Comparison of ENCODE assay signal across 24 cellular contexts in the genomic region with DNA sequence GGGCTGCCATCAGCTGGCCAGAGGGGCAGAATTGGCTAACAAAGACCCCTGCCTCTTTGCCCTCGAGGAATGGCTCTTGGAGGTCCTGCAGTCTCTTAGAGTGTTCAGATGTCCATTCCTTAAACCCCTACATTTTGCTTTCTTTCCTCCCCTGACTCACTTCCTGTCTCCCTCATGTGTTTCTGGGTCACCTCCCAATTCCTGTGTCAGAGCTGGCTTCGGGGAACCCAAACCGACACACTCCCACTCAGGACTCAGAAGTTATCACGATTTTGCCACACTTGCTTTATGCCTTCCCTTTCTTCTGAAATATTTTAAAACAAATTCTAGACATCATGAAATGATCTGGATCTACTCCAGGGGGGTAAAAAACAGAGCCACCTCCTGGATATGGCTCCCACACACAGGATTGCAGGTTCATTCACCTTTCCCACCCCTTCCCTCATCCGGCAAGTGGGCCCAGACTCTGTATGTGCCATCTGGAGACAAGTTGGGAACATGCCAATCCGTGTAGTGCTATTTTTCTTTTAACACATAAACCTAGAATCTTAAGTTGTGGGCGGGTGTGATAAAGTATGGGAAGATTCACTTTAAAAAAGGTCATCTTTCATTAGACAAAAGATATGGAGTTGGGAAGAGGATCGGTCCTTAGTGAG.
A peak's percentile ranks its signal among the peaks of the same experiment; 100 is the strongest.
DNase-seq lines count a peak whose midpoint lies in the region; ATAC-seq and TF ChIP-seq lines count a peak whose summit lies in the region.
"Had no signal": no experiment of that assay in that cellular context is flagged by ENCODE, and none has a peak within 500 bp of the region (broad histone marks: within the 10 kb centered on the region; RNA-seq: fewer than 3 reads in every experiment).

No MANE protein-coding gene starts in this region.

- peak overlapping the region; percentile 26 to 31 for H3K18ac ChIP-seq in mesenchymal stem cell (ENCODE audit: low read depth in 1 of 2, low read length in 2 of 2)

- H3K14ac ChIP-seq in mesenchymal stem cell (ENCODE audit: low read length in 2 of 2), result peak overlapping the region in 1 of 2 experiments; percentile 88

- no peak overlapping the region for H2AK5ac ChIP-seq in mesenchymal stem cell (ENCODE audit: low read length, severe bottlenecking)

- H3K4me1 ChIP-seq in right cardiac atrium (ENCODE audit: control insufficient read depth, insufficient read depth, low read length), result no peaks in the 10 kb centered on the region
- H3K4me1 ChIP-seq in right atrium auricular region, result no peaks in the 10 kb centered on the region
- peaks cover 2% of the 10 kb centered on the region for H3K4me1 ChIP-seq in mesenchymal stem cell (ENCODE audit: control insufficient read depth, insufficient read depth, low read depth, low read length)
- no peaks in the 10 kb centered on the region for H3K4me1 ChIP-seq in esophagus squamous epithelium
- H3K4me1 ChIP-seq: A549, HAP-1, neural progenitor cell, spleen, tibial nerve had no signal

- no peak for TF ChIP-seq CTCF in right atrium auricular region (IDR thresholded peaks at IDR 0.05)
- no peak for TF ChIP-seq CTCF in cardiac fibroblast (IDR thresholded peaks at IDR 0.05; ENCODE audit: low read depth, low read length)
- no peak for TF ChIP-seq CTCF in esophagus squamous epithelium (IDR thresholded peaks at IDR 0.05)

- H2BK120ac ChIP-seq in mesenchymal stem cell (ENCODE audit: low read depth, low read length), result no peak overlapping the region

- H3K4ac ChIP-seq in mesenchymal stem cell (ENCODE audit: low read depth in 1 of 2, low read length in 2 of 2), result peak overlapping the region; percentile 10 to 19

- ATAC-seq in right cardiac atrium (peak; percentile 11 to 32), HG02870 (IDR thresholded peaks at IDR 0.05; ENCODE audit: unreplicated experiment) (no peak)
- ATAC-seq: A549; stimulated activated naive CD8-positive, alpha-beta T cell treated with anti-CD3 and anti-CD28 coated beads, Interleukin-15, Interleukin-2, amounts not matched to agents 100 U/mL and 50 U/mL, for 24 hours had no signal

- H3K27ac ChIP-seq in right cardiac atrium (ENCODE audit: low read length) (no peak overlapping the region), right atrium auricular region (no peak overlapping the region), mesenchymal stem cell (ENCODE audit: low read length, poor library complexity, severe bottlenecking) (no peak overlapping the region), esophagus squamous epithelium (no peak overlapping the region)
- H3K27ac ChIP-seq: A549, neural progenitor cell, tibial nerve had no signal

- 64% methylated on average over 8 of the region's 8 CpGs for WGBS in right cardiac atrium
- WGBS in mesenchymal stem cell, result 89% methylated on average over 6 of the region's 8 CpGs
- WGBS in esophagus squamous epithelium, 2 donors, result 88 to 89% methylated on average over 8 of the region's 8 CpGs

- peak overlapping the region; percentile 82 for H3K9ac ChIP-seq in mesenchymal stem cell (ENCODE audit: low read length)
- H3K9ac ChIP-seq: neural progenitor cell had no signal

- H3K4me3 ChIP-seq in right cardiac atrium (ENCODE audit: low read length) (no peak overlapping the region), right atrium auricular region (no peak overlapping the region), cardiac fibroblast (replicated peaks in 1 of 2; ENCODE audit: low read depth in 2 of 2, low read length in 2 of 2) (no peak overlapping the region), mesenchymal stem cell (ENCODE audit: insufficient read depth in 1 of 2, low read depth in 1 of 2, low read length in 2 of 2) (peak overlapping the region in 1 of 2 experiments; percentile 64), esophagus squamous epithelium (no peak overlapping the region)
- H3K4me3 ChIP-seq: A549, HAP-1, neural progenitor cell, spleen, tibial nerve had no signal

- no peak overlapping the region for H2AFZ ChIP-seq in mesenchymal stem cell (ENCODE audit: low read depth, low read length)
- H2AFZ ChIP-seq: neural progenitor cell had no signal

- H3K36me3 ChIP-seq in right atrium auricular region, result no peaks in the 10 kb centered on the region
- H3K36me3 ChIP-seq in mesenchymal stem cell (ENCODE audit: control insufficient read depth in 1 of 2, insufficient read depth in 2 of 2, low read depth in 1 of 2, low read length in 2 of 2), result no peaks in the 10 kb centered on the region
- no peaks in the 10 kb centered on the region for H3K36me3 ChIP-seq in esophagus squamous epithelium
- H3K36me3 ChIP-seq: HAP-1, neural progenitor cell, spleen, tibial nerve had no signal

- H4K91ac ChIP-seq in mesenchymal stem cell (ENCODE audit: low read length), result peak overlapping the region; percentile 64

- no peak overlapping the region for H3K4me2 ChIP-seq in mesenchymal stem cell (ENCODE audit: low read length, poor library complexity, severe bottlenecking)
- H3K4me2 ChIP-seq: A549, neural progenitor cell had no signal

- no peak for TF ChIP-seq POLR2A in esophagus squamous epithelium (IDR thresholded peaks at IDR 0.05)

- H2BK12ac ChIP-seq in mesenchymal stem cell (ENCODE audit: low read length in 2 of 2), result peak overlapping the region; percentile 91 to 94

- H3K9me3 ChIP-seq in right cardiac atrium (ENCODE audit: control insufficient read depth, low read length) (no peaks in the 10 kb centered on the region), right atrium auricular region (no peaks in the 10 kb centered on the region), mesenchymal stem cell (ENCODE audit: control insufficient read depth, low read length) (no peaks in the 10 kb centered on the region), esophagus squamous epithelium (no peaks in the 10 kb centered on the region)
- H3K9me3 ChIP-seq: A549, HAP-1, spleen, tibial nerve had no signal

- H3K79me1 ChIP-seq in mesenchymal stem cell (replicated peaks; ENCODE audit: low read length, poor library complexity, severe bottlenecking), result no peaks in the 10 kb centered on the region

- H4K8ac ChIP-seq in mesenchymal stem cell (ENCODE audit: low read length), result peak overlapping the region; percentile 66

- H3K27me3 ChIP-seq in right cardiac atrium (ENCODE audit: control insufficient read depth, insufficient read depth), result no peaks in the 10 kb centered on the region
- H3K27me3 ChIP-seq in right atrium auricular region, result no peaks in the 10 kb centered on the region
- no peaks in the 10 kb centered on the region for H3K27me3 ChIP-seq in mesenchymal stem cell (ENCODE audit: control insufficient read depth in 1 of 2, insufficient read depth in 1 of 2, low read length in 2 of 2)
- H3K27me3 ChIP-seq in esophagus squamous epithelium, result no peaks in the 10 kb centered on the region
- H3K27me3 ChIP-seq: neural progenitor cell, spleen, tibial nerve had no signal

- intact Hi-C loops in right cardiac atrium (cut with DNase I), result no loop called here
- intact Hi-C loops in esophagus squamous epithelium (cut with DNase I), result no loop called here

- no peak overlapping the region for H2BK5ac ChIP-seq in mesenchymal stem cell (ENCODE audit: low read depth, low read length, poor library complexity, severe bottlenecking)

- DNase-seq in right cardiac atrium, result no peak
- DNase-seq in right atrium auricular region (ENCODE audit: low spot score), result no peak
- peak; percentile 48 to 65 for DNase-seq in cardiac fibroblast (ENCODE audit: low read depth in 2 of 2)
- DNase-seq in mesenchymal stem cell, result no peak
- no peak for DNase-seq in esophagus squamous epithelium (lab: John Stamatoyannopoulos, UW)
- DNase-seq in AML-193 (lab: John Stamatoyannopoulos, UW), result no peak
- DNase-seq in KG1 (lab: John Stamatoyannopoulos, UW), result no peak
- DNase-seq: activated CD4-positive, alpha-beta memory T cell treated with anti-CD3 and anti-CD28 coated beads for 36 hours; activated CD4-positive, CD25-positive, alpha-beta regulatory T cell; activated effector memory CD4-positive, alpha-beta T cell treated with anti-CD3 and anti-CD28 coated beads, Interleukin-2, amount 50 U/mL, for 16 hours; C1 segment of cervical spinal cord; Calu3; Karpas-422; NCI-H1694; NCI-H2171 treated with DMSO at 0.1 percent for 48 hours; NCI-H69; spleen; stimulated activated CD4-positive, alpha-beta T cell treated with anti-CD3 and anti-CD28 coated beads, Interleukin-4, amount 100 ng/mL, for 24 hours; stimulated activated naive CD8-positive, alpha-beta T cell treated with anti-CD3 and anti-CD28 coated beads, Interleukin-15, Interleukin-2, amounts not matched to agents 100 U/mL and 50 U/mL, for 24 hours had no signal

- H3K23ac ChIP-seq in mesenchymal stem cell (ENCODE audit: low read length in 2 of 2), result no peak overlapping the region

- peak overlapping the region; percentile 98 for H2BK15ac ChIP-seq in mesenchymal stem cell (ENCODE audit: low read depth, poor library complexity, severe bottlenecking)

Comparison
In these comparisons a context has a peak if more than half of its experiments do, and no peak if none do; other contexts are left out.
1. DNase-seq: peak in cardiac fibroblast (2 of 2); none in right cardiac atrium (0 of 3), right atrium auricular region (single experiment), mesenchymal stem cell (single experiment), esophagus squamous epithelium (single experiment), AML-193 (0 of 2) and KG1 (single experiment).